ENCODE assay signal across 8 cellular contexts in the genomic region with DNA sequence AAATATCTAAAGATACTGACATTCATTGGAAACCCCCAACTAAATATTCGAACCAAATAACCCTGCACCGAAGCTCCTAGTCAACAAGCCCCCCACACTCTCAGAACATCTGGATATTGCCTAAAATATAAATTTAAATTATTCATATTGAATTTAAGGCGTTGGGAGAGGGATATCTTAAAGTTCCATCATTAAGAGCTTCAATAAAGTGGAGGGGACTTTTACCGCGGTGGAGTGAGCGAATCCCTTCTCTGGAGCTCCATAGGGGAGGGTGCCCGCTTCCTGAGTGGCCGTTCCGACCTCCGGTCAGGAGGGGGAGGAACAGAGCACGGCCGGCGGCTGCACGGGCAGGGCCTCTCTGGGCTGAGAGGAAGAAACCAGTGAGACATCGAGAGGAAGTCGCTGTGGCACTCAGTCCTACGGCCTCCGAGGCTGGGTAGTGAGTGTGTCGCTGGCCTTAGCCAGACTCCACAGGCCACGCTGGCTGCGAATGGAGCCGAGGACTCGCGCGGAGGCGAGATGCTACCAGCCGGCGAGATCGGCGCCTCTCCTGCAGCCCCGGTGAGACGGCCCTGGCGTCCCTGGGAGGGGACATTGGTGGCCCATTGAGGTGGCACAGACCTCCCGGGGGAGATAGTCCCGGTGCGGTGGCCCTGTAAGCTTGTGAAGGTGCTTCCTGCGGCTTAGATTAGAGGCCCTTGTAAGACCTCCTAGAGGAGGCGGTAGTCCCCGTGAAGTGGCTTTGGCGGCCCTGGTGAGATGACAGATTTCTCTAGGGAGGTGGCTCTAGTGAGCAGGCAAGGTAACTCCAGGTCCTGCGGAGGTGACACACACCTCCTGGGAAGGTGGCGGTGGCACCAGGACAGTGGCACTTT. TPM values are rescaled to one million over a fixed set of nuclear protein-coding genes. Genes with fewer than 3 reads are reported as not detected.
DNase-seq lines count a peak whose midpoint lies in the region; ATAC-seq and TF ChIP-seq lines count a peak whose summit lies in the region.

A gene (plus strand): TSS at position 405 of the 875 bp plus-strand sequence. CDS start 115 bp downstream, at position 520.

- peak within 1 kb of the TSS; percentile 88 to 97 (median 94) for H3K4me3 Mint-ChIP-seq in naive B cell
- peak within 1 kb of the TSS; percentile 89 for H3K4me3 Mint-ChIP-seq in stimulated activated memory B cell treated with anti-CD40 and anti-IgM and Interleukin-4, amounts not matched to agents 10 μg/mL and 1 μg/mL and 100 μg/mL, for 72 hours

- TF ChIP-seq CTCF in DND-41 (IDR thresholded peaks at IDR 0.05; ENCODE audit: borderline replicate concordance, extremely low read depth, low read length, poor library complexity, severe bottlenecking) (peak; percentile 95), Peyer's patch (IDR thresholded peaks at IDR 0.05) (peak; percentile 21 to 69 (median 52)), esophagus muscularis mucosa (IDR thresholded peaks at IDR 0.05) (peak; percentile 75 to 84 (median 82))

- H3K36me3 Mint-ChIP-seq in naive B cell = no peaks in the 10 kb centered on the region
- H3K36me3 Mint-ChIP-seq in stimulated activated memory B cell treated with anti-CD40 and anti-IgM and Interleukin-4, amounts not matched to agents 10 μg/mL and 1 μg/mL and 100 μg/mL, for 72 hours = no peaks in the 10 kb centered on the region

- H4K20me1 ChIP-seq in DND-41 (ENCODE audit: insufficient read depth, low read length) = no peaks in the 10 kb centered on the region

- 2% methylated on average over 35 of the region's 42 CpGs for WGBS in esophagus muscularis mucosa

- H3K4me1 Mint-ChIP-seq in naive B cell = peaks cover 21 to 40% (median 24%) of the 10 kb centered on the region in 3 donors
- H3K4me1 Mint-ChIP-seq in stimulated activated memory B cell treated with anti-CD40 and anti-IgM and Interleukin-4, amounts not matched to agents 10 μg/mL and 1 μg/mL and 100 μg/mL, for 72 hours = peaks cover 25% of the 10 kb centered on the region

- TF ChIP-seq POLR2A in Peyer's patch (IDR thresholded peaks at IDR 0.05) (peak; percentile 71 to 93), esophagus muscularis mucosa (IDR thresholded peaks at IDR 0.05; ENCODE audit: low read depth) (no peak)

- ATAC-seq in DND-41 (ENCODE audit: insufficient read depth, low read depth) = peak; percentile 97
- ATAC-seq in GM21723 (IDR thresholded peaks at IDR 0.05; ENCODE audit: unreplicated experiment) = peak; percentile 95
- peak; percentile 91 to 93 for ATAC-seq in naive B cell (ENCODE audit: low read depth in 2 of 2)
- ATAC-seq in stimulated activated memory B cell treated with anti-CD40 and anti-IgM and Interleukin-4, amounts not matched to agents 10 μg/mL and 1 μg/mL and 100 μg/mL, for 72 hours = peak; percentile 100

- H3K36me3 ChIP-seq in DND-41 (ENCODE audit: insufficient read depth, low read length) = peaks cover 19% of the 10 kb centered on the region
- peaks cover 0 to 11% (median 0%) of the 10 kb centered on the region in 3 donors for H3K36me3 ChIP-seq in Peyer's patch
- H3K36me3 ChIP-seq in esophagus muscularis mucosa = peaks cover 0 to 21% (median 14%) of the 10 kb centered on the region in 4 donors

- peak within 1 kb of the TSS; percentile 84 to 95 for H3K4me3 ChIP-seq in DND-41 (ENCODE audit: low read depth in 1 of 2, low read length in 2 of 2)
- peak within 1 kb of the TSS; percentile 63 to 79 (median 72) for H3K4me3 ChIP-seq in Peyer's patch
- H3K4me3 ChIP-seq in esophagus muscularis mucosa = peak within 1 kb of the TSS; percentile 88 to 96 (median 92)

- no peaks in the 10 kb centered on the region for H3K27me3 ChIP-seq in DND-41 (ENCODE audit: insufficient read depth, low read length, poor library complexity)
- no peaks in the 10 kb centered on the region for H3K27me3 ChIP-seq in Peyer's patch
- H3K27me3 ChIP-seq in esophagus muscularis mucosa = no peaks in the 10 kb centered on the region

- no peak for TF ChIP-seq EP300 in esophagus muscularis mucosa (IDR thresholded peaks at IDR 0.05)

- no peaks in the 10 kb centered on the region for H3K27me3 Mint-ChIP-seq in naive B cell
- no peaks in the 10 kb centered on the region for H3K27me3 Mint-ChIP-seq in stimulated activated memory B cell treated with anti-CD40 and anti-IgM and Interleukin-4, amounts not matched to agents 10 μg/mL and 1 μg/mL and 100 μg/mL, for 72 hours

- H3K9ac ChIP-seq in DND-41 (ENCODE audit: low read depth, low read length) = peak within 1 kb of the TSS; percentile 86

- DNase-seq in DND-41 (peak; percentile 94), KG1 (lab: John Stamatoyannopoulos, UW) (peak; percentile 21), Peyer's patch (peak; percentile 89 to 96 (median 92)), esophagus muscularis mucosa (ENCODE audit: extremely low spot score) (peak; percentile 95), naive B cell (peak; percentile 92)
- peak; percentile 94 to 96 for DNase-seq in activated T-cell treated with anti-CD3 and anti-CD28 coated beads, Interleukin-2, amount 50 U/mL, for 48 hours

- peak within 1 kb of the TSS; percentile 74 for H3K4me2 ChIP-seq in DND-41 (ENCODE audit: insufficient read depth, low read length)

- H3K27ac Mint-ChIP-seq in naive B cell = peak within 1 kb of the TSS; percentile 85 to 97 (median 88)
- peak within 1 kb of the TSS; percentile 86 for H3K27ac Mint-ChIP-seq in stimulated activated memory B cell treated with anti-CD40 and anti-IgM and Interleukin-4, amounts not matched to agents 10 μg/mL and 1 μg/mL and 100 μg/mL, for 72 hours

- H3K9me3 ChIP-seq in DND-41 (ENCODE audit: insufficient read depth, low read length, severe bottlenecking) = no peaks in the 10 kb centered on the region
- no peaks in the 10 kb centered on the region for H3K9me3 ChIP-seq in Peyer's patch
- no peaks in the 10 kb centered on the region for H3K9me3 ChIP-seq in esophagus muscularis mucosa

- peaks cover 27% of the 10 kb centered on the region for H3K79me2 ChIP-seq in DND-41 (ENCODE audit: insufficient read depth, low read length)

- peak within 1 kb of the TSS; percentile 99 for H2AFZ ChIP-seq in DND-41 (ENCODE audit: low read depth, low read length)

- H3K27ac ChIP-seq in DND-41 (ENCODE audit: low read length) (peak within 1 kb of the TSS; percentile 89), Peyer's patch (peak within 1 kb of the TSS; percentile 83 to 88 (median 84)), esophagus muscularis mucosa (replicated peaks in 1 of 4) (peak within 1 kb of the TSS; percentile 84 to 88 (median 85))

- intact Hi-C loops in esophagus muscularis mucosa (cut with DNase I) = no loop called here

- H3K4me1 ChIP-seq in DND-41 (ENCODE audit: insufficient read depth, low read length) (peaks cover 32% of the 10 kb centered on the region), Peyer's patch (peaks cover 0 to 15% (median 6%) of the 10 kb centered on the region in 4 donors), esophagus muscularis mucosa (peaks cover 16 to 33% (median 24%) of the 10 kb centered on the region in 4 donors)

- no peaks in the 10 kb centered on the region for H3K9me3 Mint-ChIP-seq in naive B cell
- no peaks in the 10 kb centered on the region for H3K9me3 Mint-ChIP-seq in stimulated activated memory B cell treated with anti-CD40 and anti-IgM and Interleukin-4, amounts not matched to agents 10 μg/mL and 1 μg/mL and 100 μg/mL, for 72 hours

RNA-seq across cellular contexts. Expression of the gene that starts here (rescaled TPM):
- total RNA-seq in Peyer's patch = 10 to 100 TPM; 17.3 to 30.5 (median 20.3) TPM
- 10 to 100 TPM in 2 of 4 donors, 1 to 10 TPM in 2; 9.1 to 11.5 (median 9.8) TPM for total RNA-seq in esophagus muscularis mucosa
- 10 to 100 TPM in 5 of 6 donors, 1 to 10 TPM in 1; 9.0 to 35.4 (median 14.9) TPM for polyA plus RNA-seq in naive B cell (ENCODE audit: low read depth in 6 of 6)

Comparison
In these comparisons a context has a peak if more than half of its experiments do, and no peak if none do; other contexts are left out.
1. Peak in every context shown above with its lines: DNase-seq, ATAC-seq, H3K4me3 ChIP-seq and H3K27ac ChIP-seq.
2. DNase-seq: peak in every context shown above with its lines; median percentile 95 in activated T-cell treated with anti-CD3 and anti-CD28 coated beads, Interleukin-2, amount 50 U/mL, for 48 hours; 95 in esophagus muscularis mucosa; 94 in DND-41; 92 in Peyer's patch; 92 in naive B cell; 21 in KG1.